Comparison of ENCODE assay signal across 15 cellular contexts in the genomic region with DNA sequence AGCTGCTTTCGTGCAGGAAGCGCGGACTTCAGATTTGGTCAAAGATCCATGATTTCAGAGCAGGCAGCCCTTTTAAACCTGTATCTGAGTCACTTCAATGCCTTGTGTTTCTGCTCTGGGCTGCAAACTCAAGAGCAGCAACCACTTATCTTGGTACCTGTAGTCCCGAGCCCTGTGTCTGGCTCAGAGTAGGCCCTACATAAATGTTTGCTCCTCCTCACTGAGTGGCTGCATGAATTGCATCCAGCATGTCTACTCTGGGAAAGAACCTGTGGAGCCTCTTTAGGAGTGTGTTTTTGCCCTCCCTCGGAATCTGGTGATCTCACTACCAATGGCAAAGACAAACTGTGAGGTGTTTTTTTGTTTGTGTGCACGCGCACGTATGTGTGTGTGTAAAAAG.
DNase-seq lines count a peak whose midpoint lies in the region; ATAC-seq and TF ChIP-seq lines count a peak whose summit lies in the region.
"Had no signal": no experiment of that assay in that cellular context is flagged by ENCODE, and none has a peak within 500 bp of the region (broad histone marks: within the 10 kb centered on the region; RNA-seq: fewer than 3 reads in every experiment).

No MANE protein-coding gene starts in this region.

- H3K23me2 ChIP-seq in H9 (ENCODE audit: insufficient read length, low read depth, low read length, poor library complexity, severe bottlenecking) = no peaks in the 10 kb centered on the region

- no peak overlapping the region for H2AFZ ChIP-seq in H9 (ENCODE audit: low read length)
- H2AFZ ChIP-seq: GM23248 had no signal

- H3K4ac ChIP-seq in H9 (ENCODE audit: low read depth, low read length) = no peak overlapping the region

- CTCF ChIA-PET in activated CD4-positive, alpha-beta memory T cell treated with anti-CD3 and anti-CD28 coated beads, Interleukin-2, amount 10 ng/mL, durations not matched to agents 7 days and 5 days (lab: Charles Lee) = no interaction called here

- H3K27ac Mint-ChIP-seq in H9 (no peak overlapping the region), HFFc6 (no peak overlapping the region)
- no peak overlapping the region for H3K27ac Mint-ChIP-seq in activated CD4-positive, alpha-beta memory T cell treated with anti-CD3 and anti-CD28 coated beads, Interleukin-2, amount 10 ng/mL, durations not matched to agents 7 days and 5 days
- H3K27ac Mint-ChIP-seq in activated T-helper 17 cell treated with anti-CD3 and anti-CD28 coated beads, Interleukin-2, amount 50 U/mL, for 72 hours = no peak overlapping the region
- H3K27ac Mint-ChIP-seq: CD4-positive, CD25-positive, alpha-beta regulatory T cell had no signal

- no peak overlapping the region for H2BK5ac ChIP-seq in H9 (ENCODE audit: insufficient read length, low read length)

- no peaks in the 10 kb centered on the region for H3K79me2 ChIP-seq in H9 (ENCODE audit: insufficient read depth, low read length)

- POLR2A ChIA-PET in activated CD4-positive, alpha-beta memory T cell treated with anti-CD3 and anti-CD28 coated beads, Interleukin-2, amount 10 ng/mL, durations not matched to agents 7 days and 5 days (lab: Charles Lee) = no interaction called here

- TF ChIP-seq EP300 in upper lobe of left lung (IDR thresholded peaks at IDR 0.05) = no peak

- H3K27ac ChIP-seq in H9 (ENCODE audit: insufficient read length, low read depth, low read length) = no peak overlapping the region
- peak overlapping the region; percentile 46 for H3K27ac ChIP-seq in VCaP
- no peak overlapping the region for H3K27ac ChIP-seq in upper lobe of left lung
- H3K27ac ChIP-seq: GM23248, RWPE1, SJCRH30 had no signal

- no peak overlapping the region for H2AK5ac ChIP-seq in H9 (ENCODE audit: insufficient read length, low read length)

- no peak overlapping the region for H4K91ac ChIP-seq in H9 (ENCODE audit: insufficient read length, low read depth, low read length)

- H3T11ph ChIP-seq in H9 (ENCODE audit: low read length) = no peak overlapping the region

- H3K23ac ChIP-seq in H9 (ENCODE audit: insufficient read length, low read depth, low read length) = no peak overlapping the region

- H3K27me3 Mint-ChIP-seq in H9 (ENCODE audit: low read depth) (peaks cover 2% of the 10 kb centered on the region), HFFc6 (ENCODE audit: insufficient read depth) (no peaks in the 10 kb centered on the region)
- H3K27me3 Mint-ChIP-seq in activated CD4-positive, alpha-beta memory T cell treated with anti-CD3 and anti-CD28 coated beads, Interleukin-2, amount 10 ng/mL, durations not matched to agents 7 days and 5 days = no peaks in the 10 kb centered on the region
- no peaks in the 10 kb centered on the region for H3K27me3 Mint-ChIP-seq in activated T-helper 17 cell treated with anti-CD3 and anti-CD28 coated beads, Interleukin-2, amount 50 U/mL, for 72 hours
- H3K27me3 Mint-ChIP-seq: CD4-positive, CD25-positive, alpha-beta regulatory T cell had no signal

- peaks cover 11 to 12% of the 10 kb centered on the region in 2 experiments for H3K9me3 Mint-ChIP-seq in H9
- peaks cover 48% of the 10 kb centered on the region for H3K9me3 Mint-ChIP-seq in HFFc6
- peaks cover 25% of the 10 kb centered on the region for H3K9me3 Mint-ChIP-seq in activated CD4-positive, alpha-beta memory T cell treated with anti-CD3 and anti-CD28 coated beads, Interleukin-2, amount 10 ng/mL, durations not matched to agents 7 days and 5 days
- H3K9me3 Mint-ChIP-seq in activated T-helper 17 cell treated with anti-CD3 and anti-CD28 coated beads, Interleukin-2, amount 50 U/mL, for 72 hours = peaks cover 12% of the 10 kb centered on the region

- no CpG with 5 or more reads among the region's 8 CpGs for WGBS in H9 (ENCODE audit: extremely low coverage, insufficient read length, low lambda C conversion rate)
- WGBS in upper lobe of left lung, 2 donors = 74 to 78% methylated on average over 8 of the region's 8 CpGs

- no peak overlapping the region for H3K4me3 ChIP-seq in upper lobe of left lung
- H3K4me3 ChIP-seq: GM23248, SJCRH30 had no signal

- H3K36me3 Mint-ChIP-seq in H9 (ENCODE audit: insufficient read depth in 1 of 3, low read depth in 3 of 3) = peaks cover 7 to 11% (median 11%) of the 10 kb centered on the region in 3 experiments
- peaks cover 3% of the 10 kb centered on the region; the same call in 1 of the 2 replicates for H3K36me3 Mint-ChIP-seq in HFFc6 (ENCODE audit: low read depth)
- peaks cover 14% of the 10 kb centered on the region for H3K36me3 Mint-ChIP-seq in activated CD4-positive, alpha-beta memory T cell treated with anti-CD3 and anti-CD28 coated beads, Interleukin-2, amount 10 ng/mL, durations not matched to agents 7 days and 5 days (ENCODE audit: low read depth)
- no peaks in the 10 kb centered on the region for H3K36me3 Mint-ChIP-seq in activated T-helper 17 cell treated with anti-CD3 and anti-CD28 coated beads, Interleukin-2, amount 50 U/mL, for 72 hours (ENCODE audit: low read depth)

- no peak overlapping the region for H2BK20ac ChIP-seq in H9 (ENCODE audit: low read depth, low read length, poor library complexity, severe bottlenecking)

- no peaks in the 10 kb centered on the region for H3K9me3 ChIP-seq in H9 (ENCODE audit: control insufficient read depth, low read depth, low read length)
- peaks cover 0 to 6% (median 0%) of the 10 kb centered on the region in 4 donors for H3K9me3 ChIP-seq in upper lobe of left lung

- H3K4me2 ChIP-seq in H9 (ENCODE audit: insufficient read depth, insufficient read length, low read length) = no peak overlapping the region

- peak overlapping the region; percentile 22 for H3K18ac ChIP-seq in H9 (ENCODE audit: insufficient read length, low read depth, low read length)

- H3K36me3 ChIP-seq in upper lobe of left lung = no peaks in the 10 kb centered on the region
- H3K36me3 ChIP-seq: SJCRH30 had no signal

- TF ChIP-seq CTCF in H9 (conservative IDR thresholded peaks at IDR 0.05) (no peak), VCaP (conservative IDR thresholded peaks at IDR 0.05) (no peak), upper lobe of left lung (IDR thresholded peaks at IDR 0.05) (no peak), HFFc6 (IDR thresholded peaks at IDR 0.05) (no peak)

- H3K9ac ChIP-seq in H9 (ENCODE audit: extremely low read depth, insufficient read length, low read length) = no peak overlapping the region
- H3K9ac ChIP-seq: GM23248 had no signal

- H3K79me1 ChIP-seq in H9 (ENCODE audit: insufficient read depth, low read depth, low read length, poor library complexity, severe bottlenecking) = no peaks in the 10 kb centered on the region

- no peak overlapping the region for H2BK15ac ChIP-seq in H9 (ENCODE audit: low read depth, low read length)

- H3K27me3 ChIP-seq in H9 (ENCODE audit: insufficient read depth, low read length) = no peaks in the 10 kb centered on the region
- H3K27me3 ChIP-seq in upper lobe of left lung = no peaks in the 10 kb centered on the region
- H3K27me3 ChIP-seq: SJCRH30 had no signal

- H2BK12ac ChIP-seq in H9 (ENCODE audit: insufficient read length, low read depth, low read length) = no peak overlapping the region

- no peak overlapping the region for H4K5ac ChIP-seq in H9 (ENCODE audit: insufficient read length, low read depth, low read length)

- H3K4me1 Mint-ChIP-seq in H9 (peaks cover 35 to 40% of the 10 kb centered on the region in 2 experiments), HFFc6 (ENCODE audit: low read depth) (no peaks in the 10 kb centered on the region)
- peaks cover 19% of the 10 kb centered on the region for H3K4me1 Mint-ChIP-seq in activated CD4-positive, alpha-beta memory T cell treated with anti-CD3 and anti-CD28 coated beads, Interleukin-2, amount 10 ng/mL, durations not matched to agents 7 days and 5 days
- H3K4me1 Mint-ChIP-seq in activated T-helper 17 cell treated with anti-CD3 and anti-CD28 coated beads, Interleukin-2, amount 50 U/mL, for 72 hours = peaks cover 9% of the 10 kb centered on the region
- H3K4me1 Mint-ChIP-seq: CD4-positive, CD25-positive, alpha-beta regulatory T cell had no signal

- no peak overlapping the region for H3K4me3 Mint-ChIP-seq in H9
- H3K4me3 Mint-ChIP-seq in HFFc6 = no peak overlapping the region
- H3K4me3 Mint-ChIP-seq in activated CD4-positive, alpha-beta memory T cell treated with anti-CD3 and anti-CD28 coated beads, Interleukin-2, amount 10 ng/mL, durations not matched to agents 7 days and 5 days = no peak overlapping the region
- no peak overlapping the region for H3K4me3 Mint-ChIP-seq in activated T-helper 17 cell treated with anti-CD3 and anti-CD28 coated beads, Interleukin-2, amount 50 U/mL, for 72 hours
- H3K4me3 Mint-ChIP-seq: CD4-positive, CD25-positive, alpha-beta regulatory T cell had no signal

- no peak for TF ChIP-seq POLR2A in upper lobe of left lung (IDR thresholded peaks at IDR 0.05)

- H2BK120ac ChIP-seq in H9 (ENCODE audit: low read depth, low read length, poor library complexity, severe bottlenecking) = no peak overlapping the region

- H4K8ac ChIP-seq in H9 (replicated peaks; ENCODE audit: insufficient read length, low read depth, low read length) = no peak overlapping the region

- H3K14ac ChIP-seq in H9 (ENCODE audit: insufficient read depth, low read length) = no peak overlapping the region

- H3K56ac ChIP-seq in H9 (ENCODE audit: insufficient read length, low read depth, low read length) = no peak overlapping the region

- no peaks in the 10 kb centered on the region for H4K20me1 ChIP-seq in H9 (ENCODE audit: control insufficient read depth, insufficient read depth, insufficient read length)

- H3K4me1 ChIP-seq in H9 (ENCODE audit: insufficient read depth, low read length) (peaks cover 14% of the 10 kb centered on the region; the same call in 1 of the 2 replicates), upper lobe of left lung (peaks cover 0 to 26% (median 17%) of the 10 kb centered on the region in 4 donors)
- H3K4me1 ChIP-seq: SJCRH30 had no signal

- peak; percentile 33 to 66 for ATAC-seq in upper lobe of left lung (ENCODE audit: low FRiP score in 2 of 2)
- no peak for ATAC-seq in activated T-helper 17 cell treated with anti-CD3 and anti-CD28 coated beads, Interleukin-2, amount 50 U/mL, for 72 hours (replicated peaks)
- ATAC-seq: HCT116 had no signal

- peak; percentile 39 for DNase-seq in NCI-H2227 (lab: John Stamatoyannopoulos, UW; ENCODE audit: unreplicated experiment)
- DNase-seq in NCI-H2227 treated with DMSO at 0.1 percent for 48 hours (lab: John Stamatoyannopoulos, UW) = no peak
- DNase-seq in H9 = no peak
- peak in 1 of 2 donors; percentile 76 for DNase-seq in upper lobe of left lung
- DNase-seq in HFFc6 = no peak
- no peak for DNase-seq in activated CD4-positive, alpha-beta memory T cell treated with anti-CD3 and anti-CD28 coated beads, Interleukin-2, amount 10 ng/mL, durations not matched to agents 7 days and 5 days
- DNase-seq: 8988T; CD4-positive, CD25-positive, alpha-beta regulatory T cell; GM23248; NCI-H524 had no signal
